11 cellular contexts compared by ENCODE assay signal in the genomic region with DNA sequence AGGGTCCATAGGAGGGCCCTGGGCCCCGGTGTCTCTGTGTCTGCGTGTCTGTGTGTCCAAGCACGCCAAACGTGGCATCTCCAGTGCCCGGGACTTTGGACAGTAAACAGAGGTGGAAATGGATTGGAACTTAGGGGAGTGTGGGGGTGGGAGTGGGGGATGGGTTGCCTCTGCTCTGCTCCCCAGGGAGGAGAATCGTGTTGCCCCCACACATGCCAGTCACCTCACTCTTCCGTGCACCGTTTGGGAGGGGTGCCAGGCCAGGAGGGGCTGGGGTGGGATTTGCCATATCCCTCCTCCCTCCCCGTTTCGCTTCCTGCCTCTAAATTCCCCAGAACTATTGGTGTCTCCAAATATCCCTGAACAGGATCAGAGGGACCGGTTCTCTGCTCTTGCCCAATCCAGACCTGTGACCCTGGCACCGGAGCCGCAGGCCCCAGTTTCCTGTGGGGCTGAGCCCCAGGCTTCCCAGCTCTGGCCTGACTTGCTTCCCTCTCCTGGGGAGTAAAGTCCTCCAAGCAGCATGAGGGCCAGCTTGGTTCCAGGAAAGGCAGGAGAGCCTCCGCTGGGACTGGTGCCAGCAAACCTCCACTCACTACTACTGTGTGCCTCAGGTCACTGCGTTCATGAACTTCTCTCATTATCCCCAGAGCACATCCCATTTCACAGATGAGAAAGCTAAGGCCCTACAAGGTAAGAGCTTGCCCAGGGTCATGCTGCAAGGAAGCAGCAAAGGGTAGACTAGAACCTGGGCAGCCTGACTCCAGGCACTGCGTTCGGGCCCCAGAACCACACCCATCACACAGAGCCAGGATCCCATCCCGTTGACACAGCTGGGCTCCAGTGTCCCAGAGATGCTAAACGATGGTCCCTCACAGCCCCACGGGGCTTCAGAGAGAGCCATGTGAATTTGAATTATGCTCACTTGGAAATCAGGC. TPM values are rescaled to one million over a fixed set of nuclear protein-coding genes. Genes with fewer than 3 reads are reported as not detected.
A peak's percentile ranks its signal among the peaks of the same experiment; 100 is the strongest.
DNase-seq lines count a peak whose midpoint lies in the region; ATAC-seq, FAIRE-seq and TF ChIP-seq lines count a peak whose summit lies in the region.
"Had no signal": no experiment of that assay in that cellular context is flagged by ENCODE, and none has a peak within 500 bp of the region (broad histone marks: within the 10 kb centered on the region; RNA-seq: fewer than 3 reads in every experiment).

TSS of gene ASGR1 (minus strand) at position 54 of the 938 bp plus-strand sequence. CDS start 807 bp downstream, outside the sequence.

- H3K9me3 Mint-ChIP-seq in stimulated activated effector memory CD8-positive, alpha-beta T cell treated with anti-CD3 and anti-CD28 coated beads, Interleukin-12 subunit alpha, Interleukin-12 subunit beta, amount 100 ng/mL, for 72 hours = no peaks in the 10 kb centered on the region

- peak within 1 kb of the TSS; percentile 92 for H3K4me2 ChIP-seq in HepG2 (ENCODE audit: low read depth, low read length)

- H4K20me1 ChIP-seq in HepG2 (ENCODE audit: insufficient read depth, low read length) = peaks cover 27% of the 10 kb centered on the region

- peak within 1 kb of the TSS; percentile 98 for H3K27ac ChIP-seq in HepG2 (ENCODE audit: extremely low read length, insufficient read depth, low read length)
- H3K27ac ChIP-seq: C4-2B, gastrocnemius medialis had no signal

- H3K27ac Mint-ChIP-seq in stimulated activated effector memory CD8-positive, alpha-beta T cell treated with anti-CD3 and anti-CD28 coated beads, Interleukin-12 subunit alpha, Interleukin-12 subunit beta, amount 100 ng/mL, for 72 hours = no peak within 1 kb of the TSS

- peak; percentile 83 for ATAC-seq in HepG2
- no peak for ATAC-seq in stimulated activated effector memory CD8-positive, alpha-beta T cell treated with anti-CD3 and anti-CD28 coated beads, Interleukin-12 subunit alpha, Interleukin-12 subunit beta, amount 100 ng/mL, for 72 hours
- ATAC-seq in HG03280 (IDR thresholded peaks at IDR 0.05; ENCODE audit: unreplicated experiment) = no peak
- ATAC-seq in HG03342 (IDR thresholded peaks at IDR 0.05; ENCODE audit: unreplicated experiment) = no peak
- ATAC-seq: activated CD4-positive, CD25-positive, alpha-beta regulatory T cell treated with anti-CD3 and anti-CD28 coated beads, Interleukin-2, amount 50 U/mL, for 24 hours; gastrocnemius medialis had no signal

- H3K27me3 ChIP-seq in HepG2 (ENCODE audit: control insufficient read depth in 1 of 2, insufficient read depth in 2 of 2, low read length in 2 of 2) = no peaks in the 10 kb centered on the region; a peak in 1 of 5 replicates

- H3K4me3 ChIP-seq in astrocyte of the cerebellum (ENCODE audit: low read depth, low read length) (peak within 1 kb of the TSS; percentile 50), HepG2 (replicated peaks in 1 of 3; ENCODE audit: insufficient read depth in 1 of 3, low read depth in 2 of 3, low read length in 3 of 3) (peak within 1 kb of the TSS; percentile 73 to 93 (median 84))

- POLR2A ChIA-PET in HepG2 (lab: Yijun Ruan, JAX) = interaction anchor here (0.6 to 4.4 kb wide), 27 partner anchors 9 to 467 kb away, joined by 3 to 76 read pairs (median 5); partner anchors contain the start of genes ACADVL, ASGR2, CTDNEP1 and DLG4

- TF ChIP-seq RAD21 in HepG2 (CRISPR knock-in tag; IDR thresholded peaks at IDR 0.05) = peak; percentile 43

- in situ Hi-C loops in astrocyte of the cerebellum (cut with HindIII; ENCODE audit: low sequenced_read_pairs) (no loop called here), HepG2 (cut with HindIII; ENCODE audit: extremely low pct_ligation_motif_present, low pct_unique_long_range_greater_than_20kb) (loop anchor here (5.0 kb wide), 1 partner anchor 38 kb away; the partner anchor contains the start of genes ACADVL and DLG4)

- TF ChIP-seq CTCF in astrocyte of the cerebellum (IDR thresholded peaks at IDR 0.05; ENCODE audit: low read depth, low read length, missing control alignments) (no peak), HepG2 (CRISPR knock-in tag; IDR thresholded peaks at IDR 0.05) (0 out of 2 replicates have a peak, but pooled peaks have one; percentile 14)

- BruUV-seq in HepG2 (replicated peaks; lab: Mats Ljungman, UMichigan) = no TSS peak

- intact Hi-C loops in HepG2 (cut with micrococcal nuclease; ENCODE audit: unreplicated experiment) = loop anchor here (2.0 to 10.0 kb wide), 4 partner anchors 33 to 133 kb away; partner anchors contain the start of genes DVL2 and PHF23

- H3K36me3 Mint-ChIP-seq in stimulated activated effector memory CD8-positive, alpha-beta T cell treated with anti-CD3 and anti-CD28 coated beads, Interleukin-12 subunit alpha, Interleukin-12 subunit beta, amount 100 ng/mL, for 72 hours = no peaks in the 10 kb centered on the region

- TF ChIP-seq EP300 in HepG2 (IDR thresholded peaks at IDR 0.05; ENCODE audit: low read depth in 2 of 2, low read length in 2 of 2) = peak; percentile 62 to 83
- peak; percentile 58; the same call in 1 of the 2 replicates for TF ChIP-seq EP300 in HepG2 (CRISPR knock-in tag; IDR thresholded peaks at IDR 0.05; ENCODE audit: borderline replicate concordance)

- peaks cover 9% of the 10 kb centered on the region for H3K4me1 Mint-ChIP-seq in stimulated activated effector memory CD8-positive, alpha-beta T cell treated with anti-CD3 and anti-CD28 coated beads, Interleukin-12 subunit alpha, Interleukin-12 subunit beta, amount 100 ng/mL, for 72 hours

- peaks cover 9 to 21% of the 10 kb centered on the region in 2 experiments for H3K36me3 ChIP-seq in HepG2 (replicated peaks in 1 of 2; ENCODE audit: control insufficient read depth in 1 of 2, insufficient read depth in 2 of 2, low read length in 2 of 2)
- H3K36me3 ChIP-seq: gastrocnemius medialis had no signal

- peak within 1 kb of the TSS; percentile 67 for H3K4me3 Mint-ChIP-seq in stimulated activated effector memory CD8-positive, alpha-beta T cell treated with anti-CD3 and anti-CD28 coated beads, Interleukin-12 subunit alpha, Interleukin-12 subunit beta, amount 100 ng/mL, for 72 hours

- peak; percentile 86 for FAIRE-seq in HepG2 (lab: Jason Lieb, UNC)

- peak within 1 kb of the TSS; percentile 96 for H3K9ac ChIP-seq in HepG2 (ENCODE audit: insufficient read depth, low read depth, low read length)

- no peaks in the 10 kb centered on the region for H3K9me3 ChIP-seq in HepG2 (ENCODE audit: low read length)
- H3K9me3 ChIP-seq: gastrocnemius medialis had no signal

- 4% methylated on average over 16 of the region's 20 CpGs for WGBS in HepG2 (ENCODE audit: low lambda C conversion rate)

- peak; percentile 58 for DNase-seq in activated effector memory CD4-positive, alpha-beta T cell treated with anti-CD3 and anti-CD28 coated beads, Interleukin-2, amount 50 U/mL, for 16 hours
- DNase-seq in activated effector memory CD4-positive, alpha-beta T cell treated with Interleukin-2 at 50 U/mL for 16 hours = no peak
- DNase-seq in astrocyte of the cerebellum (ENCODE audit: low read depth) (no peak), HepG2 (ENCODE audit: low spot score) (peak; percentile 96), LoVo (ENCODE audit: low spot score) (no peak)
- DNase-seq in stimulated activated effector memory CD8-positive, alpha-beta T cell treated with anti-CD3 and anti-CD28 coated beads, Interleukin-12 subunit alpha, Interleukin-12 subunit beta, amount 100 ng/mL, for 72 hours (ENCODE audit: low spot score in 2 of 2) = no peak
- DNase-seq: gastrocnemius medialis had no signal

- TF ChIP-seq POLR2A in HepG2 (IDR thresholded peaks at IDR 0.05; ENCODE audit: insufficient read depth in 1 of 2, low read depth in 2 of 2, low read length in 2 of 2) = peak; percentile 78 to 88

- peaks cover 54% of the 10 kb centered on the region for H3K4me1 ChIP-seq in HepG2 (ENCODE audit: insufficient read depth, low read length)

- CTCF ChIA-PET in HepG2 (lab: Yijun Ruan, JAX; ENCODE audit: low intra/inter-chr PET ratio, low total read pairs) = no interaction called here

- peaks cover 45% of the 10 kb centered on the region for H3K79me2 ChIP-seq in HepG2 (ENCODE audit: insufficient read depth, low read length)

- H2AFZ ChIP-seq in HepG2 (ENCODE audit: low read length) = no peak within 1 kb of the TSS

TF ChIP-seq in HepG2, 621 proteins besides CTCF, POLR2A, EP300 and RAD21 (continues in another document):
- TF ChIP-seq ZZZ3 (CRISPR knock-in tag; IDR thresholded peaks at IDR 0.05; ENCODE audit: borderline replicate concordance) = no peak
- no peak for TF ChIP-seq ZNF101 (CRISPR knock-in tag; IDR thresholded peaks at IDR 0.05; ENCODE audit: borderline replicate concordance, low read depth)
- peak; percentile 61; the same call in 1 of the 2 replicates for TF ChIP-seq FOXO1 (CRISPR knock-in tag; IDR thresholded peaks at IDR 0.05)
- peak; percentile 78 for TF ChIP-seq GABPB1 (CRISPR knock-in tag; IDR thresholded peaks at IDR 0.05)
- 0 out of 2 replicates have a peak, but pooled peaks have one; percentile 39 for TF ChIP-seq ZFP82 (CRISPR knock-in tag; IDR thresholded peaks at IDR 0.05; ENCODE audit: borderline replicate concordance)
- TF ChIP-seq ZBTB20 (CRISPR knock-in tag; IDR thresholded peaks at IDR 0.05; ENCODE audit: borderline replicate concordance, low read depth) = no peak
- TF ChIP-seq PAWR (CRISPR knock-in tag; IDR thresholded peaks at IDR 0.05; ENCODE audit: borderline replicate concordance) = no peak

RNA-seq across cellular contexts. Expression of gene ASGR1, which starts in this region (rescaled TPM):
- 156 and 353 TPM in 2 replicates for total RNA-seq in HepG2 (2016; rRNA removed; fragmentation: Illumina TruSeq; extraction: Trizol)
- 114 and 140 TPM in 2 replicates for total RNA-seq in HepG2 (2016; cell fraction: cytosol; rRNA removed; fragmentation: Illumina TruSeq; extraction: Trizol; ENCODE audit: low read depth)
- total RNA-seq in HepG2 (2016; cell fraction: insoluble cytoplasmic fraction; rRNA removed; fragmentation: Illumina TruSeq; extraction: Trizol) = 143 and 370 TPM in 2 replicates
- total RNA-seq in HepG2 (2016; cell fraction: membrane; rRNA removed; fragmentation: Illumina TruSeq; extraction: Trizol) = 141 and 170 TPM in 2 replicates
- 259 and 311 TPM in 2 replicates for total RNA-seq in HepG2 (2016; cell fraction: nucleus; rRNA removed; fragmentation: Illumina TruSeq; extraction: Trizol)
- 796 and 885 TPM in 2 replicates for polyA plus RNA-seq in HepG2 (2011; rRNA removed)
- 756 and 1,094 TPM in 2 replicates for polyA plus RNA-seq in HepG2 (2011; cell fraction: cytosol; rRNA removed)
- 1,952 and 2,162 TPM in 2 replicates for polyA plus RNA-seq in HepG2 (2011; cell fraction: nucleus; rRNA removed)
- polyA plus RNA-seq in HepG2 (2012) = 455 and 483 TPM in 2 replicates
- 105 and 129 TPM in 2 replicates for polyA plus RNA-seq in HepG2 (2016; cell fraction: cytosol; fragmentation: Illumina TruSeq; extraction: Trizol; ENCODE audit: low read depth)
- polyA plus RNA-seq in HepG2 (2016; cell fraction: insoluble cytoplasmic fraction; fragmentation: Illumina TruSeq; extraction: Trizol; ENCODE audit: low read depth) = 167 and 180 TPM in 2 replicates
- 121 and 143 TPM in 2 replicates for polyA plus RNA-seq in HepG2 (2016; cell fraction: membrane; fragmentation: Illumina TruSeq; extraction: Trizol; ENCODE audit: low read depth)
- 760 and 778 TPM in 2 replicates for polyA plus RNA-seq in HepG2 (2016; cell fraction: nucleus; fragmentation: Illumina TruSeq; extraction: Trizol; ENCODE audit: insufficient read depth, low read depth)
- 0.19 and 386 TPM in 2 replicates for polyA minus RNA-seq in HepG2 (2011; rRNA and poly(A)+ RNA removed; ENCODE audit: low replicate concordance)
- polyA minus RNA-seq in HepG2 (2011; cell fraction: cytosol; rRNA and poly(A)+ RNA removed) = 254 and 269 TPM in 2 replicates
- polyA minus RNA-seq in HepG2 (2011; cell fraction: nucleus; rRNA and poly(A)+ RNA removed) = 141 and 153 TPM in 2 replicates

Comparison
In these comparisons a context has a peak if more than half of its experiments do, and no peak if none do; other contexts are left out.
1. DNase-seq: peak in activated effector memory CD4-positive, alpha-beta T cell treated with anti-CD3 and anti-CD28 coated beads, Interleukin-2, amount 50 U/mL, for 16 hours (single experiment) and HepG2 (single experiment); none in activated effector memory CD4-positive, alpha-beta T cell treated with Interleukin-2 at 50 U/mL for 16 hours (single experiment), astrocyte of the cerebellum (single experiment), stimulated activated effector memory CD8-positive, alpha-beta T cell treated with anti-CD3 and anti-CD28 coated beads, Interleukin-12 subunit alpha, Interleukin-12 subunit beta, amount 100 ng/mL, for 72 hours (0 of 2) and LoVo (single experiment).